Comparison of ENCODE assay signal across 16 cellular contexts in genomic region chr2:86632672-86633071, GRCh38. TPM values are rescaled to one million over a fixed set of nuclear protein-coding genes. Genes with fewer than 3 reads are reported as not detected.
DNase-seq lines count a peak whose midpoint lies in the region; ATAC-seq and TF ChIP-seq lines count a peak whose summit lies in the region.
"Had no signal": no experiment of that assay in that cellular context is flagged by ENCODE, and none has a peak within 500 bp of the region (broad histone marks: within the 10 kb centered on the region; RNA-seq: fewer than 3 reads in every experiment).

No MANE protein-coding gene starts in this region.

- WGBS in heart right ventricle, 2 donors: 59 to 60% methylated on average over 2 of the region's 2 CpGs

- intact Hi-C loops in heart right ventricle (cut with DNase I) (loop anchor here in 1 of 10 donors (10.0 kb wide), 1 partner anchor 62 kb away; no protein-coding TSS in a partner anchor), upper lobe of right lung (cut with DNase I) (no loop called here)

- H3K36me3 ChIP-seq in heart right ventricle: no peaks in the 10 kb centered on the region
- no peaks in the 10 kb centered on the region for H3K36me3 ChIP-seq in right atrium auricular region
- H3K36me3 ChIP-seq in Peyer's patch: no peaks in the 10 kb centered on the region
- H3K36me3 ChIP-seq in upper lobe of right lung: no peaks in the 10 kb centered on the region
- H3K36me3 ChIP-seq: uterus, WERI-Rb-1 had no signal

- H3K4me1 ChIP-seq in heart right ventricle (peaks cover 0 to 28% (median 0%) of the 10 kb centered on the region in 9 donors), right atrium auricular region (peaks cover 0 to 18% of the 10 kb centered on the region in 2 donors), Peyer's patch (peaks cover 0 to 29% (median 1%) of the 10 kb centered on the region in 4 donors), upper lobe of right lung (no peaks in the 10 kb centered on the region)
- H3K4me1 ChIP-seq: uterus had no signal

- peak in 5 of 8 donors; percentile 19 to 56 (median 43) for ATAC-seq in heart right ventricle
- peak; percentile 77 for ATAC-seq in left lobe of liver
- ATAC-seq in upper lobe of right lung: peak; percentile 59
- ATAC-seq: activated CD8-positive, alpha-beta T cell treated with anti-CD3 and anti-CD28 coated beads, Interleukin-2, amount 10 ng/mL, durations not matched to agents 7 days and 5 days; activated naive CD8-positive, alpha-beta T cell treated with anti-CD3 and anti-CD28 coated beads, Interleukin-2, amount 50 U/mL, for 24 hours; effector memory CD8-positive, alpha-beta T cell had no signal

- TF ChIP-seq CTCF in heart right ventricle (IDR thresholded peaks at IDR 0.05): no peak
- TF ChIP-seq CTCF in right atrium auricular region (IDR thresholded peaks at IDR 0.05): no peak
- no peak for TF ChIP-seq CTCF in Peyer's patch (IDR thresholded peaks at IDR 0.05)
- TF ChIP-seq CTCF in upper lobe of right lung (IDR thresholded peaks at IDR 0.05): no peak

- peak in 1 of 2 donors; percentile 30 for TF ChIP-seq POLR2A in Peyer's patch (IDR thresholded peaks at IDR 0.05)

- H3K9me3 ChIP-seq in heart right ventricle: no peaks in the 10 kb centered on the region
- no peaks in the 10 kb centered on the region for H3K9me3 ChIP-seq in right atrium auricular region
- H3K9me3 ChIP-seq in Peyer's patch: no peaks in the 10 kb centered on the region
- H3K9me3 ChIP-seq in upper lobe of right lung: no peaks in the 10 kb centered on the region
- H3K9me3 ChIP-seq: uterus had no signal

- H3K27me3 ChIP-seq in heart right ventricle: no peaks in the 10 kb centered on the region
- no peaks in the 10 kb centered on the region for H3K27me3 ChIP-seq in right atrium auricular region
- no peaks in the 10 kb centered on the region for H3K27me3 ChIP-seq in Peyer's patch
- no peaks in the 10 kb centered on the region for H3K27me3 ChIP-seq in upper lobe of right lung
- H3K27me3 ChIP-seq: uterus had no signal

- DNase-seq in heart right ventricle: no peak
- DNase-seq in right atrium auricular region (ENCODE audit: low spot score): no peak
- DNase-seq in Peyer's patch: no peak
- DNase-seq in left lobe of liver (ENCODE audit: low spot score): no peak
- no peak for DNase-seq in upper lobe of right lung
- DNase-seq in activated T-cell treated with anti-CD3 and anti-CD28 coated beads, Interleukin-2, amount 50 U/mL, for 48 hours: no peak
- no peak for DNase-seq in AG20443 (ENCODE audit: low spot score)
- DNase-seq in iPS-NIHi7 (ENCODE audit: extremely low spot score): no peak
- DNase-seq: activated CD8-positive, alpha-beta T cell treated with anti-CD3 and anti-CD28 coated beads, Interleukin-2, amount 10 ng/mL, durations not matched to agents 7 days and 5 days; activated naive CD8-positive, alpha-beta T cell treated with anti-CD3 and anti-CD28 coated beads, Interleukin-2, amount 50 U/mL, for 24 hours; effector memory CD8-positive, alpha-beta T cell; kidney glomerular epithelial cell; MM.1S; NCI-H2081 treated with DMSO at 0.1 percent for 48 hours; uterus; WERI-Rb-1 had no signal

- H3K27ac ChIP-seq in heart right ventricle (peak overlapping the region in 5 of 10 donors; percentile 5 to 37 (median 23)), right atrium auricular region (no peak overlapping the region), Peyer's patch (peak overlapping the region in 3 of 4 donors; percentile 22 to 81 (median 63)), upper lobe of right lung (no peak overlapping the region)
- H3K27ac ChIP-seq: uterus, WERI-Rb-1 had no signal

- no peak overlapping the region for H3K4me3 ChIP-seq in heart right ventricle
- H3K4me3 ChIP-seq in right atrium auricular region: no peak overlapping the region
- no peak overlapping the region for H3K4me3 ChIP-seq in Peyer's patch
- H3K4me3 ChIP-seq in upper lobe of right lung: no peak overlapping the region
- H3K4me3 ChIP-seq: uterus had no signal

RNA-seq across cellular contexts. Expression of gene RNF103, which starts 9.0 kb away (rescaled TPM):
- total RNA-seq in heart right ventricle: 10 to 100 TPM; 33.2 to 83.0 (median 59.1) TPM
- polyA plus RNA-seq in heart right ventricle: 10 to 100 TPM; 31.8 to 40.1 TPM
- 10 to 100 TPM; 45.3 to 61.6 TPM for total RNA-seq in right atrium auricular region
- 100 to 1,000 TPM in 2 of 4 donors, 10 to 100 TPM in 2; 22.3 to 127 (median 102) TPM for total RNA-seq in Peyer's patch
- total RNA-seq in left lobe of liver: 43.6 TPM
- total RNA-seq in upper lobe of right lung: 21.0 TPM

Comparison
In these comparisons a context has a peak if more than half of its experiments do, and no peak if none do; other contexts are left out.
1. H3K27ac ChIP-seq: peak in Peyer's patch (3 of 4); none in right atrium auricular region (0 of 2) and upper lobe of right lung (single experiment).
2. Peak in every context shown above with its lines, with median percentiles within 50 percentile points of each other: ATAC-seq.